In the genomic region with DNA sequence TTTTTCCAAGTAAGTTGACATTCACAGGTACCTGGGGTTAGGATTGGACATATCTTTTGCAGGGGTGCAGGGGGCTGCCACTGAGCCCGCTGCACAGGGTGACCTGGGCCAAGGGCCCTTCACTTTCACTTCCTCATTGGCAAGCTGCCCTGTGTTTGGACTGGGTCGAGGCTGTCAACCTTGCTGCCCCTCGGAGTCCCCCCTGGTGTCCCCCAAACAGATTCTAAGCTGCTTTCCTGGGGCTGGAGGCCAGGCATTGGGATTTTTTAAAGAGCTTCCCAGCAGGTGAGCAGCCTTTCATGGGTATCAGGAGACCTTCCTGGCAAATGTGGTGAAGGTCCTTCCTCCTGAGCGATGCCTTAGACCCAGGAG, we compare ENCODE assay signal across 9 cellular contexts. TPM values are rescaled to one million over a fixed set of nuclear protein-coding genes. Genes with fewer than 3 reads are reported as not detected.
DNase-seq lines count a peak whose midpoint lies in the region; ATAC-seq and TF ChIP-seq lines count a peak whose summit lies in the region.
"Had no signal": no experiment of that assay in that cellular context is flagged by ENCODE, and none has a peak within 500 bp of the region (broad histone marks: within the 10 kb centered on the region; RNA-seq: fewer than 3 reads in every experiment).

No MANE protein-coding gene starts in this region.

- peak overlapping the region; percentile 96 for H3K27ac Mint-ChIP-seq in T-helper 17 cell
- H3K27ac Mint-ChIP-seq in MCF 10A (ENCODE audit: low read depth, unreplicated experiment), result no peak overlapping the region

- no peaks in the 10 kb centered on the region for H3K9me3 ChIP-seq in T-helper 17 cell (ENCODE audit: control insufficient read depth, low read length, poor library complexity, severe bottlenecking)
- H3K9me3 ChIP-seq in mucosa of descending colon, result no peaks in the 10 kb centered on the region
- H3K9me3 ChIP-seq in HAP-1, result no peaks in the 10 kb centered on the region
- no peaks in the 10 kb centered on the region for H3K9me3 ChIP-seq in uterus

- H3K27ac ChIP-seq in uterus, result no peak overlapping the region

- TF ChIP-seq CTCF in mucosa of descending colon (IDR thresholded peaks at IDR 0.05) (no peak), uterus (IDR thresholded peaks at IDR 0.05) (no peak), MCF 10A (IDR thresholded peaks at IDR 0.05; ENCODE audit: unreplicated experiment) (no peak)

- H3K4me1 Mint-ChIP-seq in T-helper 17 cell (peaks cover 31% of the 10 kb centered on the region), MCF 10A (ENCODE audit: insufficient read depth, unreplicated experiment) (peaks cover 10% of the 10 kb centered on the region)

- H3K4me3 Mint-ChIP-seq in T-helper 17 cell (peak overlapping the region; percentile 90), MCF 10A (ENCODE audit: unreplicated experiment) (no peak overlapping the region)

- no peak overlapping the region for H3K4me3 ChIP-seq in mucosa of descending colon
- no peak overlapping the region for H3K4me3 ChIP-seq in HAP-1
- H3K4me3 ChIP-seq in uterus, result no peak overlapping the region

- no peaks in the 10 kb centered on the region; the same call in 1 of the 2 replicates for H3K27me3 ChIP-seq in HAP-1 (ENCODE audit: low read depth)
- H3K27me3 ChIP-seq in uterus, result no peaks in the 10 kb centered on the region

- no peaks in the 10 kb centered on the region for H3K36me3 Mint-ChIP-seq in T-helper 17 cell (ENCODE audit: low read depth)
- H3K36me3 Mint-ChIP-seq in MCF 10A (ENCODE audit: insufficient read depth, unreplicated experiment), result no peaks in the 10 kb centered on the region

- H3K27me3 Mint-ChIP-seq in T-helper 17 cell (no peaks in the 10 kb centered on the region), MCF 10A (ENCODE audit: insufficient read depth, unreplicated experiment) (peaks cover under 1% of the 10 kb centered on the region)

- ATAC-seq in HG03378 (IDR thresholded peaks at IDR 0.05; ENCODE audit: unreplicated experiment) (peak; percentile 30), T-helper 17 cell (no peak), mucosa of descending colon (peak; percentile 46)

- TF ChIP-seq POLR2A in uterus (IDR thresholded peaks at IDR 0.05), result no peak

- H3K9me3 Mint-ChIP-seq in MCF 10A (ENCODE audit: unreplicated experiment), result no peaks in the 10 kb centered on the region

- H3K36me3 ChIP-seq in mucosa of descending colon (ENCODE audit: low read depth) (no peaks in the 10 kb centered on the region), HAP-1 (replicated peaks) (no peaks in the 10 kb centered on the region), uterus (no peaks in the 10 kb centered on the region)

- no TSS peak for BruUV-seq in MCF 10A (replicated peaks; lab: Mats Ljungman, UMichigan)

- CTCF ChIA-PET in MCF 10A (lab: Yijun Ruan, JAX), result interaction anchor here (0.6 kb wide), 1 partner anchor 710 kb away, joined by 3 read pairs; no protein-coding TSS in a partner anchor

- DNase-seq in DMS79 treated with DMSO at 0.1 percent for 48 hours (lab: John Stamatoyannopoulos, UW), result peak; percentile 97
- no peak for DNase-seq in T-helper 17 cell
- DNase-seq in mucosa of descending colon, result peak; percentile 66 to 69 (median 68)
- DNase-seq in GM03348 (ENCODE audit: low spot score), result no peak
- no peak for DNase-seq in HAP-1 (ENCODE audit: low spot score in 2 of 2)
- no peak for DNase-seq in uterus
- no peak for DNase-seq in MCF 10A (ENCODE audit: unreplicated experiment)

- H3K4me1 ChIP-seq in mucosa of descending colon (ENCODE audit: low read depth) (peaks cover 20% of the 10 kb centered on the region), HAP-1 (no peaks in the 10 kb centered on the region), uterus (no peaks in the 10 kb centered on the region)

- in situ Hi-C loops in HAP-1 (cut with MboI; ENCODE audit: low sequenced_read_pairs), result no loop called here

- intact Hi-C loops in mucosa of descending colon (cut with DNase I, micrococcal nuclease) (no loop called here), uterus (cut with DNase I; ENCODE audit: low total_unique reads) (no loop called here), MCF 10A (cut with micrococcal nuclease) (no loop called here)

- POLR2A ChIA-PET in MCF 10A (lab: Yijun Ruan, JAX), result interaction anchor here (0.6 to 1.4 kb wide), 2 partner anchors 19 to 55 kb away, joined by 3 read pairs; no protein-coding TSS in a partner anchor

RNA-seq across cellular contexts. Expression of gene UMODL1, which starts 7.9 kb away (rescaled TPM):
- total RNA-seq in T-helper 17 cell (under 1 TPM; 0.23 to 0.99 TPM), mucosa of descending colon (under 1 TPM; 0.14 to 0.90 (median 0.16) TPM), uterus (not detected), MCF 10A (2022) (not detected in 2 replicates)
- total RNA-seq: M059J had no signal

RNA-seq across cellular contexts. Expression of gene ZBTB21, which starts 53.0 kb away (rescaled TPM):
- 100 to 1,000 TPM; 110 to 118 TPM for total RNA-seq in T-helper 17 cell
- 10 to 100 TPM; 11.8 to 18.9 (median 14.6) TPM for total RNA-seq in mucosa of descending colon
- 10 to 100 TPM in 3 of 4 donors, 1 to 10 TPM in 1; 2.8 to 29.9 (median 14.4) TPM for total RNA-seq in uterus
- 21.5 and 27.3 TPM in 2 replicates for total RNA-seq in MCF 10A (2022)

Comparison
In these comparisons a context has a peak if more than half of its experiments do, and no peak if none do; other contexts are left out.
1. DNase-seq: peak in DMS79 treated with DMSO at 0.1 percent for 48 hours (single experiment) and mucosa of descending colon (3 of 3); none in T-helper 17 cell (0 of 3), GM03348 (single experiment), HAP-1 (0 of 2), uterus (0 of 2) and MCF 10A (single experiment).